ENCODE assay signal across 8 cellular contexts in the genomic region with DNA sequence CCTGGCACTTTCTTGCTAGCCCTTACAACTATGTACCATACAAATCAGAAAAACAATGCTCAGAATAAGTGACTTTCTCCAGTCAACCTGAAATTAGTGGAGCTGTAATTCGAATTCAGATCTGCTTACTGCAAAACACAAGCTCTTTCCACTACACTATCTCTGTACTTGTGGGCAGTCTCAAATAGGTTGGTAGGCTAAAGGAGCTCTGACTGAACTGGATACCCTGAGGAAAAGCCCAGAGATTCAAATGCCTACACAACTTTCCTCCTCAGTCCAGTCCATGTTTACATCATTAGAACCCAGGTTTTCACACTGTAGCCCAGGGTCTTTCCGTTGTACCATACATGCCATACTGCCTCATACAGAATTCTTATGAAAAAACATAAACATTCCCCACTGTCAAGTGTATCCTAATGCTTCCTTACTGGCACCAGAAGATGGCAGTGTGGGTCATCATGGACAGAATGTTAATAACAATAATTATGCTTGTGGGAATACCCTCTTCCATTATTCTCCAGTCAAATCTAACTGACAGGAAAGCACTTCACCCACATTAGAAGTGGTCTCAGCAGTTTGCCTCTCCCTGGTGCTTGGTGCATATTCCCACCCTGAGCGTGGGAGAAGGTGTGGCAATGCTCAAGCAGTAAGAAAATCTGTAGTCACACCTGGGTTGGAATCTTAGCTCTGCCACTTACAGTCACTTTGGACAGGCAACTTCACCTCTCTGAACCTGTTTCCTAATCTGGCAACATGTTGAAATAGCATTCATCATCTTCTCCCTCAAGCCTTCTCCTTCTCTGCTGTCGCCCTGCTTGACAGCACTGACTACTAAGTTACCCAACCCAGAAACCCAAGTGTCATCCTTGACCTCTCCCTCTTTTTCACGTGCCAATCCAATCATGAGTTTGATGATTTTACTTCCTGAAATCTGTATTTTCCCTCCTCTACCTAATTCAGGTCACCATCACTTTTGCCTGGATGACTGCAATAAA. TPM values are rescaled to one million over a fixed set of nuclear protein-coding genes. Genes with fewer than 3 reads are reported as not detected.
DNase-seq lines count a peak whose midpoint lies in the region; ATAC-seq, FAIRE-seq and TF ChIP-seq lines count a peak whose summit lies in the region.

No MANE protein-coding gene starts in this region.

- in situ Hi-C loops in GM12878 (cut with MboI) = loop anchor here (25.0 kb wide), 1 partner anchor 160 kb away; no protein-coding TSS in a partner anchor

- no peaks in the 10 kb centered on the region for H3K36me3 ChIP-seq in GM12878 (ENCODE audit: control insufficient read depth in 2 of 2, insufficient read depth in 2 of 2, low read length in 1 of 2)

- no peaks in the 10 kb centered on the region for H4K20me1 ChIP-seq in GM12878 (ENCODE audit: control insufficient read depth, insufficient read depth)

- H3K27me3 ChIP-seq in HL-60 (ENCODE audit: insufficient read depth, poor library complexity, severe bottlenecking) (no peaks in the 10 kb centered on the region), GM12878 (replicated peaks in 1 of 2; ENCODE audit: control insufficient read depth in 2 of 2, insufficient read depth in 2 of 2, low read length in 1 of 2) (no peaks in the 10 kb centered on the region)

- H3K4me1 ChIP-seq in GM12878 (ENCODE audit: control insufficient read depth, insufficient read depth, low read length) = no peaks in the 10 kb centered on the region

- TF ChIP-seq CTCF in HL-60 (IDR thresholded peaks at IDR 0.05; ENCODE audit: insufficient read depth, low read length) (peak; percentile 67), GM12878 (IDR thresholded peaks at IDR 0.05 in 2 of 3, conservative IDR thresholded peaks at IDR 0.05 in 1 of 3; ENCODE audit: control insufficient read depth in 2 of 3, extremely low read depth in 1 of 3, insufficient read depth in 1 of 3, low read depth in 3 of 3, low read length in 3 of 3) (peak; percentile 59 to 74 (median 66); a peak in 5 of 6 replicates)

- TF ChIP-seq RAD21 in GM12878 (IDR thresholded peaks at IDR 0.05; ENCODE audit: insufficient read depth, low read depth, low read length) = peak; percentile 83

- 18% methylated on average over 5 of the region's 5 CpGs for WGBS in GM12878 (ENCODE audit: insufficient coverage, insufficient replicate concordance, low lambda C conversion rate, missing lambda C conversion rate)

- CTCF ChIA-PET in GM12878 (lab: Yijun Ruan, JAX) = interaction anchor here (0.8 to 1.5 kb wide), 10 partner anchors 17 to 539 kb away, joined by 3 to 7 read pairs (median 3); no protein-coding TSS in a partner anchor

- no peak for TF ChIP-seq POLR2A in GM12878 (IDR thresholded peaks at IDR 0.05; ENCODE audit: low read depth, low read length)

- POLR2A ChIA-PET in GM12878 (lab: Charles Lee) = interaction anchor here (0.6 kb wide), 1 partner anchor 47 kb away, joined by 7 read pairs; no protein-coding TSS in a partner anchor

- FAIRE-seq in GM12878 (lab: Jason Lieb, UNC) = no peak

- H2AFZ ChIP-seq in GM12878 (ENCODE audit: control insufficient read depth, low read depth, low read length) = no peak overlapping the region

- BruUV-seq in GM12878 (replicated peaks; lab: Mats Ljungman, UMichigan) = no TSS peak

- intact Hi-C loops in GM12878 (cut with micrococcal nuclease; ENCODE audit: unreplicated experiment) = loop anchor here (2.0 to 5.0 kb wide), 2 partner anchors 169 to 560 kb away; no protein-coding TSS in a partner anchor

- H3K9ac ChIP-seq in GM12878 (ENCODE audit: control insufficient read depth, insufficient read depth, low read length) = no peak overlapping the region

- H3K27ac ChIP-seq in HL-60 (replicated peaks) (no peak overlapping the region), GM12878 (ENCODE audit: control insufficient read depth, insufficient read depth) (no peak overlapping the region)

- no peak overlapping the region for H3K4me2 ChIP-seq in GM12878 (ENCODE audit: control insufficient read depth, insufficient read depth)

- no peaks in the 10 kb centered on the region for H3K79me2 ChIP-seq in GM12878 (ENCODE audit: control insufficient read depth, insufficient read depth, low read length)

- ATAC-seq in GM12878 (peak; percentile 82), GM18861 (IDR thresholded peaks at IDR 0.05; ENCODE audit: unreplicated experiment) (no peak), HG02973 (IDR thresholded peaks at IDR 0.05; ENCODE audit: unreplicated experiment) (no peak)

- H3K9me3 ChIP-seq in GM12878 (replicated peaks; ENCODE audit: control insufficient read depth, insufficient read depth, low read length) = no peaks in the 10 kb centered on the region

- no peak for TF ChIP-seq EP300 in GM12878 (IDR thresholded peaks at IDR 0.05; ENCODE audit: borderline replicate concordance in 1 of 2, control insufficient read depth in 1 of 2, low read depth in 2 of 2, low read length in 2 of 2)

- RAD21 ChIA-PET in GM12878 (lab: Charles Lee; ENCODE audit: unreplicated experiment) = no interaction called here

- peak; percentile 55 for DNase-seq in D341Med (ENCODE audit: low spot score)
- peak in 1 of 2 experiments; percentile 22 for DNase-seq in HL-60 (ENCODE audit: low read depth in 1 of 2, low spot score in 1 of 2)
- DNase-seq in NCI-H82 treated with DMSO at 0.1 percent for 48 hours (lab: John Stamatoyannopoulos, UW; ENCODE audit: unreplicated experiment) = peak; percentile 43
- DNase-seq in GM12878 (ENCODE audit: low read depth, low spot score) = no peak
- peak; percentile 39 for DNase-seq in iPS-NIHi11 (ENCODE audit: low spot score)
- DNase-seq in superior temporal gyrus (ENCODE audit: extremely low spot score) = peak; percentile 66

- SMC1A ChIA-PET in GM12878 (lab: Charles Lee; ENCODE audit: uncharacterized antibody, unreplicated experiment) = interaction anchor here (0.7 to 1.9 kb wide), 2 partner anchors 170 to 561 kb away, joined by 3 to 9 read pairs; no protein-coding TSS in a partner anchor

- H3K4me3 ChIP-seq in HL-60 (replicated peaks; ENCODE audit: insufficient read depth, low read length) (no peak overlapping the region), GM12878 (no peak overlapping the region)

TF ChIP-seq in GM12878, 131 proteins besides CTCF, POLR2A, EP300 and RAD21 (continues in another document):
- no peak for TF ChIP-seq ZBTB4 (CRISPR knock-in tag; IDR thresholded peaks at IDR 0.05)

RNA-seq across cellular contexts. Expression of gene ZFYVE9, which starts 14.4 kb away (rescaled TPM):
- 25.1 and 30.9 TPM in 2 replicates for total RNA-seq in GM12878 (2013; cell fraction: nucleolus; rRNA removed)
- total RNA-seq in GM12878 (2014; rRNA removed) = 5.1 and 5.3 TPM in 2 replicates
- total RNA-seq in GM12878 (2014; rRNA removed; fragmentation: Illumina TruSeq; extraction: Trizol) = 6.8 and 6.9 TPM in 2 replicates
- 4.5 and 5.1 TPM in 2 replicates for total RNA-seq in GM12878 (2021)
- 1.2 TPM for polyA plus RNA-seq in GM12878 (2011; ENCODE audit: low read depth)
- polyA plus RNA-seq in GM12878 (2011; rRNA removed) = 0.41 and 0.42 TPM in 2 replicates
- 0.18 and 0.19 TPM in 2 replicates for polyA plus RNA-seq in GM12878 (2011; cell fraction: cytosol; rRNA removed)
- 0.18 and 0.32 TPM in 2 replicates for polyA plus RNA-seq in GM12878 (2011; cell fraction: nucleus; rRNA removed)
- polyA plus RNA-seq in GM12878 (2012) = 1.7 and 2.1 TPM in 2 replicates
- polyA plus RNA-seq in GM12878 (2014; fragmentation: Illumina TruSeq; extraction: Trizol) = 4.7 and 6.5 TPM in 2 replicates
- polyA plus RNA-seq in GM12878 (2014; fragmentation: Nextera tagmentation; extraction: Ambion mirVana) = under 1 TPM; 0.26 to 0.47 TPM
- polyA plus RNA-seq in GM12878 (2014; rRNA removed) = 2.5 and 2.6 TPM in 2 replicates
- 1 to 10 TPM; 1.2 to 1.9 TPM for polyA plus RNA-seq in GM12878 (2016; fragmentation: Nextera tagmentation; extraction: Ambion mirVana)
- 0.62 and 1.8 TPM in 2 replicates for polyA minus RNA-seq in GM12878 (2011; rRNA and poly(A)+ RNA removed)
- 0.40 and 0.62 TPM in 2 replicates for polyA minus RNA-seq in GM12878 (2011; cell fraction: cytosol; rRNA and poly(A)+ RNA removed)
- 0.60 and 1.1 TPM in 2 replicates for polyA minus RNA-seq in GM12878 (2011; cell fraction: nucleus; rRNA and poly(A)+ RNA removed)
